Comparison of ENCODE assay signal across 1 cellular context in the genomic region with DNA sequence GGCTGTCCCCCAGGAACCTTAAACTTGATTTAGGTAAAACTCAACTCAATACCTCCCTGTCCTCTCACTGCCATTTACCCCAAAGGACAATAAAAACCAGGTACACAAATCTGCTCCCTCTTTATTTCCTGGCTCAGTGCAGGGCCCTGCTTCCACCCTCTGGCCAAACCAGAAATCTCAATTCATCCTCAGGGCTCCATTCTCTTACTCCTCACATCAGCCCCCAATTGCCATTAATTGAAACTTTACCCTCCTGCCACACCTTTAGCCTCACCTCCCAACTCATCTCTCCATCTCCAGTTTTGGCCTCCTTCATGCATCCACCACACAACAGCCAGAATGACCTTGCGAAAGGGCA.
TF ChIP-seq lines count a peak whose summit lies in the region.

No MANE protein-coding gene starts in this region.

TF ChIP-seq in HCT116, 20 proteins besides CTCF, POLR2A, EP300 and RAD21:
- TF ChIP-seq REST (IDR thresholded peaks at IDR 0.05; ENCODE audit: low read depth): no peak
- TF ChIP-seq SIN3A (IDR thresholded peaks at IDR 0.05; ENCODE audit: low read depth): no peak
- no peak for TF ChIP-seq TCF7L2 (IDR thresholded peaks at IDR 0.05; ENCODE audit: borderline replicate concordance, extremely low read depth, insufficient read depth, insufficient read length)
- TF ChIP-seq ATF3 (IDR thresholded peaks at IDR 0.05): no peak
- TF ChIP-seq ZFX (IDR thresholded peaks at IDR 0.05): no peak
- no peak for TF ChIP-seq EGR1 (IDR thresholded peaks at IDR 0.05; ENCODE audit: low read depth)
- TF ChIP-seq MAX (IDR thresholded peaks at IDR 0.05): no peak
- TF ChIP-seq CEBPB (IDR thresholded peaks at IDR 0.05; ENCODE audit: low read depth): no peak
TF ChIP-seq in HCT116: peak in this region for 0.
